In genomic region chr11:96340555-96340885, GRCh38 we compare ENCODE assay signal across 10 cellular contexts. TPM values are rescaled to one million over a fixed set of nuclear protein-coding genes. Genes with fewer than 3 reads are reported as not detected.
A peak's percentile ranks its signal among the peaks of the same experiment; 100 is the strongest.
DNase-seq lines count a peak whose midpoint lies in the region; ATAC-seq, FAIRE-seq and TF ChIP-seq lines count a peak whose summit lies in the region.
"Had no signal": no experiment of that assay in that cellular context is flagged by ENCODE, and none has a peak within 500 bp of the region (broad histone marks: within the 10 kb centered on the region; RNA-seq: fewer than 3 reads in every experiment).

No MANE protein-coding gene starts in this region.

- no peak for ATAC-seq in stimulated activated naive B cell treated with anti-CD40 and anti-IgM and Interleukin-4, amounts not matched to agents 10 μg/mL and 1 μg/mL and 100 μg/mL, for 72 hours (replicated peaks)

- H3K9me3 ChIP-seq in astrocyte (ENCODE audit: insufficient read depth, low read depth, low read length): no peaks in the 10 kb centered on the region
- no peaks in the 10 kb centered on the region for H3K9me3 ChIP-seq in SJCRH30 (replicated peaks)

- DNase-seq in HFFc6: no peak
- no peak for DNase-seq in astrocyte (ENCODE audit: low read depth)
- no peak for DNase-seq in stimulated activated naive B cell treated with anti-CD40 and anti-IgM and Interleukin-4, amounts not matched to agents 10 μg/mL and 1 μg/mL and 100 μg/mL, for 72 hours
- DNase-seq in C1 segment of cervical spinal cord (lab: John Stamatoyannopoulos, UW): no peak
- DNase-seq in HuH-7.5 (ENCODE audit: low spot score): no peak
- DNase-seq in GM12892 (ENCODE audit: insufficient read length): no peak
- DNase-seq in SJCRH30: no peak
- DNase-seq: activated CD4-positive, CD25-positive, alpha-beta regulatory T cell; kidney glomerular epithelial cell had no signal

- H3K27ac ChIP-seq in astrocyte (ENCODE audit: low read depth, low read length) (peak overlapping the region; percentile 92), layer of hippocampus (ENCODE audit: low read depth, low read length) (peak overlapping the region; percentile 77), SJCRH30 (no peak overlapping the region)

- H3K4me3 Mint-ChIP-seq in HFFc6 (peak overlapping the region; percentile 95), astrocyte (ENCODE audit: unreplicated experiment) (peak overlapping the region; percentile 88)
- peak overlapping the region; percentile 98 to 99 for H3K4me3 Mint-ChIP-seq in stimulated activated naive B cell treated with anti-CD40 and anti-IgM and Interleukin-4, amounts not matched to agents 10 μg/mL and 1 μg/mL and 100 μg/mL, for 72 hours

- H4K20me1 ChIP-seq in astrocyte (ENCODE audit: insufficient read depth, low read length): peaks cover 12% of the 10 kb centered on the region

- H3K36me3 Mint-ChIP-seq in HFFc6 (ENCODE audit: low read depth) (peaks cover 50% of the 10 kb centered on the region), astrocyte (ENCODE audit: low read depth, unreplicated experiment) (peaks cover 9% of the 10 kb centered on the region)
- H3K36me3 Mint-ChIP-seq in stimulated activated naive B cell treated with anti-CD40 and anti-IgM and Interleukin-4, amounts not matched to agents 10 μg/mL and 1 μg/mL and 100 μg/mL, for 72 hours: peaks cover 1 to 6% of the 10 kb centered on the region in 2 donors

- H3K9ac ChIP-seq in astrocyte (ENCODE audit: low read length): peak overlapping the region; percentile 99

- H3K4me2 ChIP-seq in astrocyte (ENCODE audit: low read length): peak overlapping the region; percentile 92

- H3K27me3 ChIP-seq in astrocyte (ENCODE audit: insufficient read depth, low read length) (no peaks in the 10 kb centered on the region), layer of hippocampus (ENCODE audit: control insufficient read depth, insufficient read depth, low read length) (no peaks in the 10 kb centered on the region), SJCRH30 (no peaks in the 10 kb centered on the region)

- peaks cover 44% of the 10 kb centered on the region for H3K4me1 ChIP-seq in astrocyte (ENCODE audit: insufficient read depth, low read length)
- H3K4me1 ChIP-seq in SJCRH30: no peaks in the 10 kb centered on the region

- TF ChIP-seq POLR2A in GM12892 (IDR thresholded peaks at IDR 0.05; ENCODE audit: low read depth, low read length): no peak

- peaks cover 74% of the 10 kb centered on the region for H3K79me2 ChIP-seq in astrocyte (ENCODE audit: insufficient read depth, low read length)

- H3K9me3 Mint-ChIP-seq in HFFc6: no peaks in the 10 kb centered on the region
- H3K9me3 Mint-ChIP-seq in astrocyte (ENCODE audit: unreplicated experiment): no peaks in the 10 kb centered on the region
- no peaks in the 10 kb centered on the region for H3K9me3 Mint-ChIP-seq in stimulated activated naive B cell treated with anti-CD40 and anti-IgM and Interleukin-4, amounts not matched to agents 10 μg/mL and 1 μg/mL and 100 μg/mL, for 72 hours

- TF ChIP-seq CTCF in HFFc6 (IDR thresholded peaks at IDR 0.05): no peak
- TF ChIP-seq CTCF in astrocyte (IDR thresholded peaks at IDR 0.05; ENCODE audit: insufficient read depth, low read depth, low read length): no peak

- H3K27me3 Mint-ChIP-seq in HFFc6 (ENCODE audit: insufficient read depth) (no peaks in the 10 kb centered on the region; the same call in 1 of the 2 replicates), astrocyte (ENCODE audit: low read depth, unreplicated experiment) (no peaks in the 10 kb centered on the region)
- no peaks in the 10 kb centered on the region for H3K27me3 Mint-ChIP-seq in stimulated activated naive B cell treated with anti-CD40 and anti-IgM and Interleukin-4, amounts not matched to agents 10 μg/mL and 1 μg/mL and 100 μg/mL, for 72 hours

- H3K36me3 ChIP-seq in astrocyte (ENCODE audit: insufficient read depth, low read length) (no peaks in the 10 kb centered on the region), SJCRH30 (no peaks in the 10 kb centered on the region)

- H3K27ac Mint-ChIP-seq in HFFc6 (peak overlapping the region; percentile 95), astrocyte (ENCODE audit: unreplicated experiment) (peak overlapping the region; percentile 41)
- peak overlapping the region; percentile 96 for H3K27ac Mint-ChIP-seq in stimulated activated naive B cell treated with anti-CD40 and anti-IgM and Interleukin-4, amounts not matched to agents 10 μg/mL and 1 μg/mL and 100 μg/mL, for 72 hours

- H3K4me3 ChIP-seq in astrocyte (ENCODE audit: insufficient read depth, low read depth, low read length) (peak overlapping the region; percentile 97), SJCRH30 (no peak overlapping the region)

- no peak overlapping the region for H2AFZ ChIP-seq in astrocyte (ENCODE audit: low read depth, low read length)

- H3K4me1 Mint-ChIP-seq in HFFc6 (ENCODE audit: low read depth) (peaks cover 66% of the 10 kb centered on the region), astrocyte (ENCODE audit: low read depth, unreplicated experiment) (peaks cover 44% of the 10 kb centered on the region)
- peaks cover 51 to 67% of the 10 kb centered on the region in 2 donors for H3K4me1 Mint-ChIP-seq in stimulated activated naive B cell treated with anti-CD40 and anti-IgM and Interleukin-4, amounts not matched to agents 10 μg/mL and 1 μg/mL and 100 μg/mL, for 72 hours

- FAIRE-seq in astrocyte (lab: Jason Lieb, UNC): no peak
- FAIRE-seq in GM12892 (lab: Jason Lieb, UNC): no peak

RNA-seq across cellular contexts. Expression of gene MAML2, which starts 2.5 kb away (rescaled TPM):
- total RNA-seq in HFFc6 (2021; fragmentation: NEBNext Ultra II Directional; extraction: Animal tissue kit (Norgen Biotek cat#: 25700)): 10 to 100 TPM; 24.9 to 30.8 (median 28.3) TPM
- 27.1 and 27.4 TPM in 2 replicates for total RNA-seq in astrocyte
- 3.5 TPM for polyA plus RNA-seq in GM12892 (2012; ENCODE audit: missing spikeins)
- 2.1 and 2.2 TPM in 2 replicates for total RNA-seq in SJCRH30 (2014; rRNA removed; shearing (Covaris generic))

RNA-seq across cellular contexts. Expression of gene CCDC82, which starts 49.2 kb away (rescaled TPM):
- total RNA-seq in HFFc6 (2021; fragmentation: NEBNext Ultra II Directional; extraction: Animal tissue kit (Norgen Biotek cat#: 25700)): 10 to 100 TPM; 14.0 to 18.2 (median 17.2) TPM
- total RNA-seq in astrocyte: 23.4 and 26.2 TPM in 2 replicates
- 25.8 TPM for polyA plus RNA-seq in GM12892 (2012; ENCODE audit: missing spikeins)
- 11.3 and 16.5 TPM in 2 replicates for total RNA-seq in SJCRH30 (2014; rRNA removed; shearing (Covaris generic))

RNA-seq across cellular contexts. Expression of gene JRKL, which starts 49.3 kb away (rescaled TPM):
- 10 to 100 TPM; 11.1 to 15.1 (median 13.5) TPM for total RNA-seq in HFFc6 (2021; fragmentation: NEBNext Ultra II Directional; extraction: Animal tissue kit (Norgen Biotek cat#: 25700))
- 13.4 and 13.9 TPM in 2 replicates for total RNA-seq in astrocyte
- 11.0 TPM for polyA plus RNA-seq in GM12892 (2012; ENCODE audit: missing spikeins)
- total RNA-seq in SJCRH30 (2014; rRNA removed; shearing (Covaris generic)): 3.7 and 4.8 TPM in 2 replicates

Comparison
In these comparisons a context has a peak if more than half of its experiments do, and no peak if none do; other contexts are left out.
1. H3K27ac Mint-ChIP-seq: peak in every context shown above with its lines; median percentile 96 in stimulated activated naive B cell treated with anti-CD40 and anti-IgM and Interleukin-4, amounts not matched to agents 10 μg/mL and 1 μg/mL and 100 μg/mL, for 72 hours; 95 in HFFc6; 41 in astrocyte.